29 cellular contexts compared by ENCODE assay signal in genomic region chr12:30835216-30835615, GRCh38.
"Had no signal": no experiment of that assay in that cellular context is flagged by ENCODE, and none has a peak within 500 bp of the region (broad histone marks: within the 10 kb centered on the region; RNA-seq: fewer than 3 reads in every experiment).

No MANE protein-coding gene starts in this region.

- H3K4me1 Mint-ChIP-seq: immature natural killer cell; naive thymus-derived CD8-positive, alpha-beta T cell; stimulated activated naive CD8-positive, alpha-beta T cell treated with anti-CD3 and anti-CD28 coated beads, Interleukin-15, amount 100 ng/mL, for 72 hours had no signal

- H3K36me3 Mint-ChIP-seq: immature natural killer cell; naive thymus-derived CD8-positive, alpha-beta T cell had no signal

- H3K27ac Mint-ChIP-seq: dendritic cell treated with granulocyte-macrophage colony-stimulating factor and Interleukin-4, amounts not matched to agents 40 ng/mL and 50 ng/mL, for 4 days; immature natural killer cell; naive thymus-derived CD8-positive, alpha-beta T cell; nephron progenitor cell; stimulated activated naive CD8-positive, alpha-beta T cell treated with anti-CD3 and anti-CD28 coated beads, Interleukin-15, amount 100 ng/mL, for 72 hours had no signal

- H3K9me3 ChIP-seq: colonic mucosa, esophagus squamous epithelium, left lung, prostate gland, right atrium auricular region, suprapubic skin, thyroid gland had no signal

- H3K4me3 ChIP-seq: colonic mucosa, esophagus squamous epithelium, left lung, prostate gland, right atrium auricular region, smooth muscle cell, suprapubic skin, thyroid gland had no signal

- DNase-seq: colonic mucosa; effector memory CD4-positive, alpha-beta T cell; erythroblast; esophagus squamous epithelium; foreskin melanocyte; hypothalamus; immature natural killer cell; left lung; mesenchymal stem cell; midbrain; naive thymus-derived CD8-positive, alpha-beta T cell; nephron progenitor cell; nucleus accumbens; stimulated activated CD4-positive, alpha-beta T cell treated with anti-CD3 and anti-CD28 coated beads, Interleukin-12 subunit alpha, Interleukin-12 subunit beta, amount 100 ng/mL, for 4 hours; stimulated activated CD4-positive, alpha-beta T cell treated with anti-CD3 and anti-CD28 coated beads, Interleukin-1b, Interleukin-23, amount 100 ng/mL, for 48 hours; stimulated activated CD4-positive, alpha-beta T cell treated with anti-CD3 and anti-CD28 coated beads, Interleukin-4, amount 100 ng/mL, for 1 hour; stimulated activated CD8-positive, alpha-beta memory T cell treated with anti-CD3 and anti-CD28 coated beads, Interleukin-4, amount 100 ng/mL, for 48 hours; stimulated activated naive CD4-positive, alpha-beta T cell; stimulated activated naive CD8-positive, alpha-beta T cell treated with anti-CD3 and anti-CD28 coated beads, Interleukin-15, amount 100 ng/mL, for 72 hours; thyroid gland; trophoblast cell had no signal

- H3K9me3 Mint-ChIP-seq: dendritic cell treated with granulocyte-macrophage colony-stimulating factor and Interleukin-4, amounts not matched to agents 40 ng/mL and 50 ng/mL, for 4 days; naive thymus-derived CD8-positive, alpha-beta T cell; stimulated activated naive CD8-positive, alpha-beta T cell treated with anti-CD3 and anti-CD28 coated beads, Interleukin-15, amount 100 ng/mL, for 72 hours had no signal

- H3K4me3 Mint-ChIP-seq: dendritic cell treated with granulocyte-macrophage colony-stimulating factor and Interleukin-4, amounts not matched to agents 40 ng/mL and 50 ng/mL, for 4 days; immature natural killer cell; naive thymus-derived CD8-positive, alpha-beta T cell; nephron progenitor cell; stimulated activated naive CD8-positive, alpha-beta T cell treated with anti-CD3 and anti-CD28 coated beads, Interleukin-15, amount 100 ng/mL, for 72 hours had no signal

- ATAC-seq: left lung; naive thymus-derived CD8-positive, alpha-beta T cell; sciatic nerve; stimulated activated naive CD8-positive, alpha-beta T cell treated with anti-CD3 and anti-CD28 coated beads, Interleukin-15, amount 100 ng/mL, for 72 hours had no signal

- H3K27ac ChIP-seq: colonic mucosa, esophagus squamous epithelium, left lung, prostate gland, right atrium auricular region, suprapubic skin, thyroid gland had no signal

- H3K27me3 ChIP-seq: colonic mucosa, right atrium auricular region, thyroid gland had no signal

- FAIRE-seq: endometrium, keratinocyte had no signal

- H3K4me2 ChIP-seq: smooth muscle cell had no signal

- H3K36me3 ChIP-seq: colonic mucosa, esophagus squamous epithelium, left lung, prostate gland, right atrium auricular region, suprapubic skin, thyroid gland had no signal

- H3K4me1 ChIP-seq: colonic mucosa, esophagus squamous epithelium, left lung, prostate gland, right atrium auricular region, suprapubic skin, thyroid gland had no signal
